ENCODE assay signal across 31 cellular contexts in genomic region chr2:15790838-15791237, GRCh38.
"Had no signal": no experiment of that assay in that cellular context is flagged by ENCODE, and none has a peak within 500 bp of the region (broad histone marks: within the 10 kb centered on the region; RNA-seq: fewer than 3 reads in every experiment).

No MANE protein-coding gene starts in this region.

- H3K36me3 ChIP-seq: ascending aorta, cardiac muscle cell had no signal

- H3K4me1 ChIP-seq: ascending aorta had no signal

- H3K4me3 ChIP-seq: ascending aorta, cardiac muscle cell had no signal

- H3K27ac ChIP-seq: ascending aorta, cardiac muscle cell, VCaP had no signal

- ATAC-seq: activated CD4-positive, alpha-beta T cell treated with anti-CD3 and anti-CD28 coated beads for 36 hours; activated CD8-positive, alpha-beta memory T cell treated with anti-CD3 and anti-CD28 coated beads, Interleukin-2, amount 10 ng/mL, durations not matched to agents 7 days and 5 days; activated CD8-positive, alpha-beta T cell treated with anti-CD3 and anti-CD28 coated beads, Interleukin-2, amount 10 ng/mL, durations not matched to agents 7 days and 5 days; activated naive CD8-positive, alpha-beta T cell treated with anti-CD3 and anti-CD28 coated beads, Interleukin-2, amount 50 U/mL, for 24 hours had no signal

- H3K27me3 ChIP-seq: ascending aorta, cardiac muscle cell had no signal

- FAIRE-seq: bronchial epithelial cell, TTC549 had no signal

- DNase-seq: activated B cell treated with CpG ODN at 0.5 μM for 24 hours; activated CD4-positive, alpha-beta memory T cell treated with anti-CD3 and anti-CD28 coated beads, Interleukin-2, amount 10 ng/mL, durations not matched to agents 7 days and 5 days; activated CD4-positive, alpha-beta T cell treated with anti-CD3 and anti-CD28 coated beads for 1 hour; activated CD4-positive, alpha-beta T cell treated with anti-CD3 and anti-CD28 coated beads for 36 hours; activated CD4-positive, alpha-beta T cell treated with anti-CD3 and anti-CD28 coated beads for 48 hours; activated CD4-positive, alpha-beta T cell treated with anti-CD3 and anti-CD28 coated beads, Interleukin-2, amount 10 ng/mL, durations not matched to agents 7 days and 5 days; activated CD4-positive, alpha-beta T cell treated with anti-CD3 and anti-CD28 coated beads, Interleukin-2, amount 50 U/mL, for 48 hours; activated CD8-positive, alpha-beta memory T cell treated with anti-CD3 and anti-CD28 coated beads for 24 hours; activated CD8-positive, alpha-beta memory T cell treated with anti-CD3 and anti-CD28 coated beads, Interleukin-2, amount 10 ng/mL, durations not matched to agents 7 days and 5 days; activated CD8-positive, alpha-beta memory T cell treated with anti-CD3 and anti-CD28 coated beads, Interleukin-2, amount 50 U/mL, for 48 hours; activated CD8-positive, alpha-beta T cell treated with anti-CD3 and anti-CD28 coated beads, Interleukin-2, amount 10 ng/mL, durations not matched to agents 7 days and 5 days; activated effector memory CD4-positive, alpha-beta T cell treated with Interleukin-2 at 50 U/mL for 16 hours; activated gamma-delta T cell; activated naive CD4-positive, alpha-beta T cell treated with anti-CD3 and anti-CD28 coated beads, Interleukin-2, amount 10 ng/mL, durations not matched to agents 7 days and 5 days; activated naive CD4-positive, alpha-beta T cell treated with Interleukin-2 at 50 U/mL for 16 hours; activated naive CD8-positive, alpha-beta T cell treated with anti-CD3 and anti-CD28 coated beads, Interleukin-2, amount 10 ng/mL, durations not matched to agents 7 days and 5 days; activated naive CD8-positive, alpha-beta T cell treated with anti-CD3 and anti-CD28 coated beads, Interleukin-2, amount 50 U/mL, for 24 hours; activated T-cell treated with anti-CD3 and anti-CD28 coated beads, Interleukin-2, amount 50 U/mL, for 24 hours; activated T-cell treated with anti-CD3 and anti-CD28 coated beads, Interleukin-2, amount 50 U/mL, for 48 hours; amygdala; anterior cingulate cortex; caudate nucleus; cerebellar nuclear complex; T-helper 1 cell; T-helper 2 cell; T-helper 9 cell had no signal

- H3K9me3 ChIP-seq: ascending aorta had no signal
